1 cellular context compared by ENCODE assay signal in genomic region chr5:119402081-119402480, GRCh38.
TF ChIP-seq lines count a peak whose summit lies in the region.

No MANE protein-coding gene starts in this region.

TF ChIP-seq in WTC11, 78 proteins besides CTCF, POLR2A, EP300 and RAD21 (continued from another document):
- TF ChIP-seq NFYB (CRISPR knock-in tag; conservative IDR thresholded peaks at IDR 0.05; ENCODE audit: low read depth), result no peak
- TF ChIP-seq STAT6 (CRISPR knock-in tag; conservative IDR thresholded peaks at IDR 0.05; ENCODE audit: low read depth), result no peak
- no peak for TF ChIP-seq ZNF263 (CRISPR knock-in tag; IDR thresholded peaks at IDR 0.05; ENCODE audit: low read depth)
- no peak for TF ChIP-seq ETV6 (CRISPR knock-in tag; IDR thresholded peaks at IDR 0.05)
- TF ChIP-seq ERG (CRISPR knock-in tag; IDR thresholded peaks at IDR 0.05), result no peak
- no peak for TF ChIP-seq EMX1 (CRISPR knock-in tag; IDR thresholded peaks at IDR 0.05)
- TF ChIP-seq ZNF532 (CRISPR knock-in tag; IDR thresholded peaks at IDR 0.05; ENCODE audit: borderline replicate concordance), result no peak
- no peak for TF ChIP-seq ZNF219 (CRISPR knock-in tag; IDR thresholded peaks at IDR 0.05; ENCODE audit: borderline replicate concordance)
- no peak for TF ChIP-seq SP1 (CRISPR knock-in tag; conservative IDR thresholded peaks at IDR 0.05)
- TF ChIP-seq USF1 (CRISPR knock-in tag; IDR thresholded peaks at IDR 0.05), result no peak
- TF ChIP-seq PRDM15 (CRISPR knock-in tag; IDR thresholded peaks at IDR 0.05), result no peak
- no peak for TF ChIP-seq HMGXB4 (CRISPR knock-in tag; IDR thresholded peaks at IDR 0.05)
- TF ChIP-seq ZSCAN18 (CRISPR knock-in tag; IDR thresholded peaks at IDR 0.05), result no peak
- TF ChIP-seq RELA (CRISPR knock-in tag; IDR thresholded peaks at IDR 0.05; ENCODE audit: borderline replicate concordance), result no peak
- no peak for TF ChIP-seq TP53 (CRISPR knock-in tag; IDR thresholded peaks at IDR 0.05)
TF ChIP-seq in WTC11: peak in this region for 0.
